In genomic region chr6:41638002-41638800, GRCh38 we compare ENCODE assay signal across 9 cellular contexts. TPM values are rescaled to one million over a fixed set of nuclear protein-coding genes. Genes with fewer than 3 reads are reported as not detected.
DNase-seq lines count a peak whose midpoint lies in the region; ATAC-seq and TF ChIP-seq lines count a peak whose summit lies in the region.
"Had no signal": no experiment of that assay in that cellular context is flagged by ENCODE, and none has a peak within 500 bp of the region (broad histone marks: within the 10 kb centered on the region; RNA-seq: fewer than 3 reads in every experiment).

TSS of gene MDFI (plus strand) at chr6:41638468. CDS start at chr6:41638750, 282 bp downstream.

- H3K27me3 ChIP-seq in upper lobe of right lung = peaks cover 24% of the 10 kb centered on the region

- intact Hi-C loops in upper lobe of right lung (cut with DNase I) = no loop called here

- H3K36me3 ChIP-seq in mesodermal cell (ENCODE audit: control insufficient read depth, insufficient read depth, low read length) (peaks cover 42% of the 10 kb centered on the region), upper lobe of right lung (no peaks in the 10 kb centered on the region)

- no peaks in the 10 kb centered on the region for H3K9me3 Mint-ChIP-seq in activated T-cell treated with anti-CD3 and anti-CD28 coated beads, Interleukin-2, amount 50 U/mL, for 72 hours

- H3K27ac Mint-ChIP-seq in activated T-cell treated with anti-CD3 and anti-CD28 coated beads, Interleukin-2, amount 50 U/mL, for 72 hours = no peak within 1 kb of the TSS

- DNase-seq in activated T-cell treated with anti-CD3 and anti-CD28 coated beads, Interleukin-2, amount 50 U/mL, for 72 hours = peak; percentile 7 to 14
- DNase-seq in activated T-cell treated with anti-CD3 and anti-CD28 coated beads for 4 hours (no peak), dermis blood vessel endothelial cell (peak; percentile 27), upper lobe of right lung (no peak), T1000 (lab: John Stamatoyannopoulos, UW) (no peak), DMS79 treated with DMSO at 0.1 percent for 48 hours (lab: John Stamatoyannopoulos, UW) (no peak)

- H3K9me3 ChIP-seq in mesodermal cell (ENCODE audit: control insufficient read depth, low read length) (no peaks in the 10 kb centered on the region), upper lobe of right lung (no peaks in the 10 kb centered on the region)

- no peak for TF ChIP-seq CTCF in upper lobe of right lung (IDR thresholded peaks at IDR 0.05)

- H3K4me3 Mint-ChIP-seq in activated T-cell treated with anti-CD3 and anti-CD28 coated beads, Interleukin-2, amount 50 U/mL, for 72 hours = peak within 1 kb of the TSS; percentile 73 to 74

- H3K4me1 Mint-ChIP-seq in activated T-cell treated with anti-CD3 and anti-CD28 coated beads, Interleukin-2, amount 50 U/mL, for 72 hours (ENCODE audit: low read depth) = peaks cover 6% of the 10 kb centered on the region

- peaks cover 68% of the 10 kb centered on the region for H3K27me3 Mint-ChIP-seq in activated T-cell treated with anti-CD3 and anti-CD28 coated beads, Interleukin-2, amount 50 U/mL, for 72 hours (ENCODE audit: low read depth)

- H3K36me3 Mint-ChIP-seq in activated T-cell treated with anti-CD3 and anti-CD28 coated beads, Interleukin-2, amount 50 U/mL, for 72 hours (ENCODE audit: insufficient read depth in 2 of 2) = no peaks in the 10 kb centered on the region

- H3K4me1 ChIP-seq in mesodermal cell (ENCODE audit: control insufficient read depth, insufficient read depth, low read length, poor library complexity, severe bottlenecking) = peaks cover 62% of the 10 kb centered on the region
- peaks cover 33% of the 10 kb centered on the region for H3K4me1 ChIP-seq in upper lobe of right lung

- WGBS in mesodermal cell (ENCODE audit: insufficient coverage in 2 of 2), 2 experiments = 0 to 1% methylated on average over 37 to 55 of the region's 75 CpGs

- H3K27ac ChIP-seq in mesodermal cell (ENCODE audit: low read depth, low read length, severe bottlenecking) (peak within 1 kb of the TSS; percentile 83), upper lobe of right lung (peak within 1 kb of the TSS; percentile 78)
- H3K27ac ChIP-seq: KMS-11 had no signal

- peak in 1 of 2 donors; percentile 49 for ATAC-seq in activated T-cell treated with anti-CD3 and anti-CD28 coated beads, Interleukin-2, amount 50 U/mL, for 72 hours (replicated peaks in 1 of 2)
- ATAC-seq in upper lobe of right lung (no peak), GM21528 (IDR thresholded peaks at IDR 0.05; ENCODE audit: low FRiP score, unreplicated experiment) (no peak)

- H3K4me3 ChIP-seq in mesodermal cell (ENCODE audit: extremely low read depth, insufficient read depth, low read length, poor library complexity, severe bottlenecking) (peak within 1 kb of the TSS; percentile 90), upper lobe of right lung (peak within 1 kb of the TSS; percentile 56)

RNA-seq across cellular contexts. Expression of gene MDFI, which starts in this region (rescaled TPM):
- not detected for total RNA-seq in activated T-cell treated with anti-CD3 and anti-CD28 coated beads, Interleukin-2, amount 50 U/mL, for 72 hours
- total RNA-seq in dermis blood vessel endothelial cell = 34.0 and 37.8 TPM in 2 replicates
- polyA plus RNA-seq in mesodermal cell (2013, experiment 1 of 2) = 178 TPM
- polyA plus RNA-seq in mesodermal cell (2013, experiment 2 of 2) = 145 TPM
- total RNA-seq in upper lobe of right lung = 11.0 TPM

Comparison
In these comparisons a context has a peak if more than half of its experiments do, and no peak if none do; other contexts are left out.
1. RNA of gene MDFI (total RNA-seq): 34.0 to 37.8 TPM in dermis blood vessel endothelial cell and 11.0 TPM in upper lobe of right lung (single experiment); not detected in activated T-cell treated with anti-CD3 and anti-CD28 coated beads, Interleukin-2, amount 50 U/mL, for 72 hours; every median in the first group is over 10 times any median in the second.
2. Peak in DNase-seq in activated T-cell treated with anti-CD3 and anti-CD28 coated beads, Interleukin-2, amount 50 U/mL, for 72 hours; RNA of the gene not detected or under 1 TPM.